ENCODE assay signal across 10 cellular contexts in the genomic region with DNA sequence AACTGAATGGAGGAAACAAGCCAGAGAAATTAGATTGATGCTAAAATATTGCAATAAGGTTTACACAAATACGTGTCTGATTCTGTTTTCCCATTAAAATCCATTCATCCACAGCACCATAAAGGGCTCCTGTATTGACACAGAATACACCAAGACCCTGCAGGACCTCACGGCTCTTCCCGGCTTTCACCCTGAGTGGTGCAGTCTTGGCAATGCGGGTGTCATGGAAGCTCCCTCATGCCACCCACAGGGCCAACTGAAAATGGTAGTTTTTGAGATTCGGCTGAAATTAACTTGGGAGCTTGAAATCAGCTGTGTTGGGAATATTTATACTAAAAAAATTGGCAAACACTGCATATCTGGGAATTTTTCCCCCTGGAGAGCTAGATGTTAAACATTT. TPM values are rescaled to one million over a fixed set of nuclear protein-coding genes. Genes with fewer than 3 reads are reported as not detected.
DNase-seq lines count a peak whose midpoint lies in the region; ATAC-seq and TF ChIP-seq lines count a peak whose summit lies in the region.
"Had no signal": no experiment of that assay in that cellular context is flagged by ENCODE, and none has a peak within 500 bp of the region (broad histone marks: within the 10 kb centered on the region; RNA-seq: fewer than 3 reads in every experiment).

No MANE protein-coding gene starts in this region.

- no peaks in the 10 kb centered on the region for H3K9me3 Mint-ChIP-seq in stimulated activated effector memory CD8-positive, alpha-beta T cell treated with anti-CD3 and anti-CD28 coated beads, Interleukin-12 subunit alpha, Interleukin-12 subunit beta, amount 100 ng/mL, for 72 hours

- H3K27me3 ChIP-seq in BLaER1 (no peaks in the 10 kb centered on the region), PC-3 (ENCODE audit: low read length) (no peaks in the 10 kb centered on the region)

- BruUV-seq in PC-3 (replicated peaks; lab: Mats Ljungman, UMichigan): no TSS peak

- H4K20me1 ChIP-seq in BLaER1 (no peaks in the 10 kb centered on the region), PC-3 (ENCODE audit: low read length) (no peaks in the 10 kb centered on the region)

- DNase-seq in PC-3 (peak; percentile 27), fibroblast of gingiva (ENCODE audit: low read depth) (peak; percentile 34), LoVo (ENCODE audit: low spot score) (no peak)
- no peak for DNase-seq in stimulated activated effector memory CD8-positive, alpha-beta T cell treated with anti-CD3 and anti-CD28 coated beads, Interleukin-12 subunit alpha, Interleukin-12 subunit beta, amount 100 ng/mL, for 72 hours (ENCODE audit: low spot score in 2 of 2)
- DNase-seq: Right ventricle myocardium superior; stimulated activated CD4-positive, alpha-beta T cell treated with anti-CD3 and anti-CD28 coated beads, Interleukin-4, amount 100 ng/mL, for 1 hour had no signal

- no peaks in the 10 kb centered on the region for H3K79me2 ChIP-seq in PC-3 (ENCODE audit: low read length)

- peaks cover 42% of the 10 kb centered on the region for H3K4me1 Mint-ChIP-seq in stimulated activated effector memory CD8-positive, alpha-beta T cell treated with anti-CD3 and anti-CD28 coated beads, Interleukin-12 subunit alpha, Interleukin-12 subunit beta, amount 100 ng/mL, for 72 hours

- H3K9me3 ChIP-seq in BLaER1: peaks cover 8% of the 10 kb centered on the region; the same call in 1 of the 2 replicates
- no peaks in the 10 kb centered on the region for H3K9me3 ChIP-seq in PC-3 (ENCODE audit: low read length)

- ATAC-seq in PC-3 (peak; percentile 38; the same call in 1 of the 2 replicates), HG03175 (IDR thresholded peaks at IDR 0.05; ENCODE audit: unreplicated experiment) (no peak), GM18909 (IDR thresholded peaks at IDR 0.05; ENCODE audit: poor library complexity, unreplicated experiment) (no peak)
- ATAC-seq in stimulated activated effector memory CD8-positive, alpha-beta T cell treated with anti-CD3 and anti-CD28 coated beads, Interleukin-12 subunit alpha, Interleukin-12 subunit beta, amount 100 ng/mL, for 72 hours: no peak

- H3K4me3 ChIP-seq in BLaER1: no peak overlapping the region
- no peak overlapping the region for H3K4me3 ChIP-seq in PC-3 (ENCODE audit: low read length)

- H3K4me3 Mint-ChIP-seq in stimulated activated effector memory CD8-positive, alpha-beta T cell treated with anti-CD3 and anti-CD28 coated beads, Interleukin-12 subunit alpha, Interleukin-12 subunit beta, amount 100 ng/mL, for 72 hours: no peak overlapping the region

- CTCF ChIA-PET in PC-3 (lab: Charles Lee): interaction anchor here (0.6 kb wide), 1 partner anchor 76 kb away, joined by 3 read pairs; no protein-coding TSS in a partner anchor

- peak overlapping the region; percentile 33; the same call in 1 of the 2 replicates for H3K4me2 ChIP-seq in BLaER1
- no peak overlapping the region for H3K4me2 ChIP-seq in PC-3 (ENCODE audit: low read length)

- no peak overlapping the region for H3K27ac Mint-ChIP-seq in stimulated activated effector memory CD8-positive, alpha-beta T cell treated with anti-CD3 and anti-CD28 coated beads, Interleukin-12 subunit alpha, Interleukin-12 subunit beta, amount 100 ng/mL, for 72 hours

- intact Hi-C loops in PC-3 (cut with micrococcal nuclease): no loop called here

- POLR2A ChIA-PET in PC-3 (lab: Charles Lee; ENCODE audit: unreplicated experiment): interaction anchor here (0.6 kb wide), 1 partner anchor 78 kb away, joined by 11 read pairs; no protein-coding TSS in a partner anchor

- TF ChIP-seq CTCF in GM12873 (IDR thresholded peaks at IDR 0.05; ENCODE audit: insufficient read depth, low read depth, low read length, missing control alignments): peak; percentile 5
- TF ChIP-seq CTCF in PC-3 (conservative IDR thresholded peaks at IDR 0.05; ENCODE audit: low read depth, low read length): peak; percentile 47

- H3K9me2 ChIP-seq in PC-3 (replicated peaks; ENCODE audit: low read length): no peaks in the 10 kb centered on the region

- H3K4me1 ChIP-seq in BLaER1 (peaks cover 61% of the 10 kb centered on the region), PC-3 (ENCODE audit: insufficient read depth, low read length) (no peaks in the 10 kb centered on the region; the same call in 1 of the 2 replicates)

- H3K36me3 ChIP-seq in BLaER1: peaks cover 4% of the 10 kb centered on the region; the same call in 1 of the 2 replicates
- H3K36me3 ChIP-seq in PC-3 (ENCODE audit: low read depth, low read length): no peaks in the 10 kb centered on the region

- H3K27ac ChIP-seq in BLaER1 (no peak overlapping the region), PC-3 (ENCODE audit: low read length) (no peak overlapping the region)

- H2AFZ ChIP-seq in PC-3 (ENCODE audit: low read length): no peak overlapping the region

- peaks cover 29% of the 10 kb centered on the region for H3K36me3 Mint-ChIP-seq in stimulated activated effector memory CD8-positive, alpha-beta T cell treated with anti-CD3 and anti-CD28 coated beads, Interleukin-12 subunit alpha, Interleukin-12 subunit beta, amount 100 ng/mL, for 72 hours

- H3F3A ChIP-seq in PC-3 (ENCODE audit: low read length, unreplicated experiment): no peaks in the 10 kb centered on the region

- H3K9ac ChIP-seq in BLaER1 (no peak overlapping the region), PC-3 (ENCODE audit: low read length) (no peak overlapping the region)

RNA-seq across cellular contexts. Expression of a gene that starts 17.3 kb away (rescaled TPM):
- total RNA-seq in PC-3 (2014; rRNA removed): 31.3 and 42.1 TPM in 2 replicates

Comparison
In these comparisons a context has a peak if more than half of its experiments do, and no peak if none do; other contexts are left out.
1. DNase-seq: peak in PC-3 (single experiment) and fibroblast of gingiva (single experiment); none in stimulated activated effector memory CD8-positive, alpha-beta T cell treated with anti-CD3 and anti-CD28 coated beads, Interleukin-12 subunit alpha, Interleukin-12 subunit beta, amount 100 ng/mL, for 72 hours (0 of 2) and LoVo (single experiment).